9 cellular contexts compared by ENCODE assay signal in genomic region chr1:20152599-20152930, GRCh38.
A peak's percentile ranks its signal among the peaks of the same experiment; 100 is the strongest.
DNase-seq lines count a peak whose midpoint lies in the region; ATAC-seq, FAIRE-seq and TF ChIP-seq lines count a peak whose summit lies in the region.
"Had no signal": no experiment of that assay in that cellular context is flagged by ENCODE, and none has a peak within 500 bp of the region (broad histone marks: within the 10 kb centered on the region; RNA-seq: fewer than 3 reads in every experiment).

No MANE protein-coding gene starts in this region.

- no peaks in the 10 kb centered on the region for H3K9me3 Mint-ChIP-seq in stimulated activated naive CD8-positive, alpha-beta T cell treated with anti-CD3 and anti-CD28 coated beads, Interleukin-15, Interleukin-2, amounts not matched to agents 100 ng/mL and 50 ng/mL, for 24 hours
- H3K9me3 Mint-ChIP-seq in stimulated activated naive CD8-positive, alpha-beta T cell treated with anti-CD3 and anti-CD28 coated beads, Interleukin-15, amount 100 ng/mL, for 72 hours: no peaks in the 10 kb centered on the region

- peaks cover 21% of the 10 kb centered on the region for H3K4me1 ChIP-seq in adipocyte (ENCODE audit: control insufficient read depth, insufficient read depth, low read length)
- peaks cover 6 to 15% of the 10 kb centered on the region in 2 donors for H3K4me1 ChIP-seq in muscle layer of duodenum (ENCODE audit: control insufficient read depth in 1 of 2, insufficient read depth in 2 of 2, low read length in 2 of 2)

- peak overlapping the region; percentile 38 for H3K9ac ChIP-seq in adipocyte (ENCODE audit: low read length)

- H3K27ac ChIP-seq in muscle layer of duodenum (ENCODE audit: low read length): peak overlapping the region; percentile 14

- DNase-seq in stimulated activated naive CD8-positive, alpha-beta T cell treated with anti-CD3 and anti-CD28 coated beads, Interleukin-15, amount 100 ng/mL, for 72 hours: no peak
- DNase-seq in adipocyte (ENCODE audit: low read depth): no peak
- no peak for DNase-seq in NCI-H187 treated with DMSO at 0.1 percent for 48 hours (lab: John Stamatoyannopoulos, UW)
- no peak for DNase-seq in D721Med (ENCODE audit: insufficient read length, low spot score)
- DNase-seq in NCI-H446 treated with DMSO at 0.1 percent for 48 hours (lab: John Stamatoyannopoulos, UW): no peak
- DNase-seq in MV-4-11 (lab: John Stamatoyannopoulos, UW): no peak

- FAIRE-seq in D721Med (lab: Jason Lieb, UNC): no peak
- FAIRE-seq: endometrium had no signal

- no peaks in the 10 kb centered on the region for H3K9me3 ChIP-seq in adipocyte (ENCODE audit: control insufficient read depth, low read length)
- no peaks in the 10 kb centered on the region for H3K9me3 ChIP-seq in muscle layer of duodenum (ENCODE audit: control insufficient read depth in 1 of 2, low read length in 2 of 2)

- H3K4me3 ChIP-seq in adipocyte (ENCODE audit: low read length): peak overlapping the region; percentile 73
- H3K4me3 ChIP-seq in muscle layer of duodenum (ENCODE audit: low read depth in 1 of 2, low read length in 2 of 2): peak overlapping the region; percentile 60 to 68

- H3K27me3 Mint-ChIP-seq in stimulated activated naive CD8-positive, alpha-beta T cell treated with anti-CD3 and anti-CD28 coated beads, Interleukin-15, Interleukin-2, amounts not matched to agents 100 ng/mL and 50 ng/mL, for 24 hours: no peaks in the 10 kb centered on the region
- peaks cover 12% of the 10 kb centered on the region for H3K27me3 Mint-ChIP-seq in stimulated activated naive CD8-positive, alpha-beta T cell treated with anti-CD3 and anti-CD28 coated beads, Interleukin-15, amount 100 ng/mL, for 72 hours

- peak overlapping the region; percentile 62 for H3K4me3 Mint-ChIP-seq in stimulated activated naive CD8-positive, alpha-beta T cell treated with anti-CD3 and anti-CD28 coated beads, Interleukin-15, Interleukin-2, amounts not matched to agents 100 ng/mL and 50 ng/mL, for 24 hours
- H3K4me3 Mint-ChIP-seq in stimulated activated naive CD8-positive, alpha-beta T cell treated with anti-CD3 and anti-CD28 coated beads, Interleukin-15, amount 100 ng/mL, for 72 hours: peak overlapping the region in 1 of 2 donors; percentile 88

- no peaks in the 10 kb centered on the region for H3K36me3 Mint-ChIP-seq in stimulated activated naive CD8-positive, alpha-beta T cell treated with anti-CD3 and anti-CD28 coated beads, Interleukin-15, Interleukin-2, amounts not matched to agents 100 ng/mL and 50 ng/mL, for 24 hours (ENCODE audit: low read depth)

- ATAC-seq in stimulated activated naive CD8-positive, alpha-beta T cell treated with anti-CD3 and anti-CD28 coated beads, Interleukin-15, amount 100 ng/mL, for 72 hours: no peak

- peaks cover 8% of the 10 kb centered on the region for H3K4me1 Mint-ChIP-seq in stimulated activated naive CD8-positive, alpha-beta T cell treated with anti-CD3 and anti-CD28 coated beads, Interleukin-15, Interleukin-2, amounts not matched to agents 100 ng/mL and 50 ng/mL, for 24 hours (ENCODE audit: low read depth)
- H3K4me1 Mint-ChIP-seq in stimulated activated naive CD8-positive, alpha-beta T cell treated with anti-CD3 and anti-CD28 coated beads, Interleukin-15, amount 100 ng/mL, for 72 hours: peaks cover 22% of the 10 kb centered on the region

- TF ChIP-seq CTCF in D721Med (IDR thresholded peaks at IDR 0.05; ENCODE audit: insufficient read depth, missing control alignments): no peak

- H3K27me3 ChIP-seq in adipocyte (replicated peaks; ENCODE audit: control insufficient read depth, insufficient read depth, low read length) (peaks cover 4% of the 10 kb centered on the region), muscle layer of duodenum (ENCODE audit: low read depth, low read length) (no peaks in the 10 kb centered on the region)

- H3K36me3 ChIP-seq in adipocyte (ENCODE audit: control insufficient read depth, insufficient read depth, low read length, severe bottlenecking) (no peaks in the 10 kb centered on the region), muscle layer of duodenum (ENCODE audit: control insufficient read depth in 1 of 2, insufficient read depth in 2 of 2, low read length in 2 of 2) (no peaks in the 10 kb centered on the region)

- no peak overlapping the region for H3K27ac Mint-ChIP-seq in stimulated activated naive CD8-positive, alpha-beta T cell treated with anti-CD3 and anti-CD28 coated beads, Interleukin-15, Interleukin-2, amounts not matched to agents 100 ng/mL and 50 ng/mL, for 24 hours
- peak overlapping the region in 1 of 2 donors; percentile 82 for H3K27ac Mint-ChIP-seq in stimulated activated naive CD8-positive, alpha-beta T cell treated with anti-CD3 and anti-CD28 coated beads, Interleukin-15, amount 100 ng/mL, for 72 hours
